14 cellular contexts compared by ENCODE assay signal in genomic region chr20:11178946-11179654, GRCh38.
DNase-seq lines count a peak whose midpoint lies in the region; ATAC-seq and TF ChIP-seq lines count a peak whose summit lies in the region.
"Had no signal": no experiment of that assay in that cellular context is flagged by ENCODE, and none has a peak within 500 bp of the region (broad histone marks: within the 10 kb centered on the region; RNA-seq: fewer than 3 reads in every experiment).

No MANE protein-coding gene starts in this region.

- H3K56ac ChIP-seq in IMR-90 (ENCODE audit: extremely low read depth, insufficient read depth, low read length) = no peak overlapping the region

- TF ChIP-seq CTCF in IMR-90 (conservative IDR thresholded peaks at IDR 0.05; ENCODE audit: low read depth, low read length) = no peak
- peak; percentile 37 for TF ChIP-seq CTCF in brain microvascular endothelial cell (IDR thresholded peaks at IDR 0.05; ENCODE audit: low read depth, low read length, missing control alignments)

- H3K27me3 ChIP-seq in IMR-90 (ENCODE audit: control insufficient read depth, insufficient read depth, low read length) = no peaks in the 10 kb centered on the region
- no peaks in the 10 kb centered on the region for H3K27me3 ChIP-seq in brain microvascular endothelial cell (replicated peaks)
- H3K27me3 ChIP-seq: BLaER1 treated with 17β-estradiol and CSF1 and Interleukin-3, amounts not matched to agents 10 nM and 100 nM had no signal

- ATAC-seq in IMR-90 (ENCODE audit: low read depth) = peak; percentile 86
- no peak for ATAC-seq in GM21381 (IDR thresholded peaks at IDR 0.05; ENCODE audit: unreplicated experiment)
- no peak for ATAC-seq in HG03135 (IDR thresholded peaks at IDR 0.05; ENCODE audit: unreplicated experiment)

- H3K4me3 ChIP-seq in IMR-90 (ENCODE audit: insufficient read depth, low read depth, low read length) = no peak overlapping the region
- H3K4me3 ChIP-seq in brain microvascular endothelial cell (ENCODE audit: low read depth, low read length) = no peak overlapping the region
- H3K4me3 ChIP-seq: BLaER1 treated with 17β-estradiol and CSF1 and Interleukin-3, amounts not matched to agents 10 nM and 100 nM had no signal

- H2AK5ac ChIP-seq in IMR-90 (ENCODE audit: low read depth, low read length) = no peak overlapping the region

- intact Hi-C loops in IMR-90 (cut with micrococcal nuclease) = no loop called here
- intact Hi-C loops in activated T-helper 2 cell treated with anti-CD3 and anti-CD28 coated beads, Interferon-gamma antibody, Interleukin-2, Interleukin-4, amounts not matched to agents 10 μg/mL and 5 μg/mL and 100 μg/mL, durations not matched to agents 14 hours and 24 hours and 36 hours (cut with micrococcal nuclease) = no loop called here

- H3K9me3 Mint-ChIP-seq in activated T-helper 2 cell treated with anti-CD3 and anti-CD28 coated beads, Interferon-gamma antibody, Interleukin-2, Interleukin-4, amounts not matched to agents 10 μg/mL and 5 μg/mL and 100 μg/mL, durations not matched to agents 14 hours and 24 hours and 36 hours = peaks cover 3% of the 10 kb centered on the region
- H3K9me3 Mint-ChIP-seq: activated T-helper 1 cell treated with anti-CD3 and anti-CD28 coated beads, Interleukin-12 subunit alpha, Interleukin-12 subunit beta, Interleukin-2, Interleukin-4 antibody, amounts not matched to agents 30 ng/mL and 10 ng/mL and 1 ng/mL, durations not matched to agents 14 hours and 24 hours and 36 hours had no signal

- H2BK20ac ChIP-seq in IMR-90 (ENCODE audit: low read depth, low read length) = no peak overlapping the region; the same call in 1 of the 2 replicates

- H2BK5ac ChIP-seq in IMR-90 (ENCODE audit: low read depth, low read length, poor library complexity, severe bottlenecking) = no peak overlapping the region

- TF ChIP-seq POLR2A in IMR-90 (IDR thresholded peaks at IDR 0.05; ENCODE audit: low read depth, low read length) = no peak

- no peak overlapping the region for H3K9ac ChIP-seq in IMR-90 (ENCODE audit: low read depth, low read length)
- H3K9ac ChIP-seq: BLaER1 treated with 17β-estradiol and CSF1 and Interleukin-3, amounts not matched to agents 10 nM and 100 nM had no signal

- in situ Hi-C loops in IMR-90 (cut with MboI; ENCODE audit: low sequenced_read_pairs) = no loop called here
- in situ Hi-C loops in brain microvascular endothelial cell (cut with HindIII; ENCODE audit: low pct_ligation_motif_present, low sequenced_read_pairs) = no loop called here

- no peaks in the 10 kb centered on the region for H3K27me3 Mint-ChIP-seq in activated T-helper 2 cell treated with anti-CD3 and anti-CD28 coated beads, Interferon-gamma antibody, Interleukin-2, Interleukin-4, amounts not matched to agents 10 μg/mL and 5 μg/mL and 100 μg/mL, durations not matched to agents 14 hours and 24 hours and 36 hours (ENCODE audit: low read depth)
- H3K27me3 Mint-ChIP-seq: activated B cell treated with CpG ODN at 0.5 μM for 24 hours; dendritic cell treated with granulocyte-macrophage colony-stimulating factor and Interleukin-4, amounts not matched to agents 40 ng/mL and 50 ng/mL, for 4 days had no signal

- no peaks in the 10 kb centered on the region for H3K9me1 ChIP-seq in IMR-90 (ENCODE audit: insufficient read depth, low read length)

- no peak for TF ChIP-seq RAD21 in IMR-90 (IDR thresholded peaks at IDR 0.05; ENCODE audit: low read length)

- H4K91ac ChIP-seq in IMR-90 (ENCODE audit: insufficient read depth, low read depth, low read length) = no peak overlapping the region

- no peak overlapping the region for H4K5ac ChIP-seq in IMR-90 (ENCODE audit: low read depth, low read length)

- H2AK9ac ChIP-seq in IMR-90 (replicated peaks; ENCODE audit: low read depth, low read length, poor library complexity) = no peak overlapping the region

- no peak overlapping the region for H3K18ac ChIP-seq in IMR-90 (ENCODE audit: low read depth, low read length)

- H3K9me3 ChIP-seq in IMR-90 (ENCODE audit: control insufficient read depth, insufficient read depth, low read length) = 0 out of 2 replicates have a peak, but pooled peaks cover 2% of the 10 kb centered on the region

- peak overlapping the region; percentile 9; the same call in 1 of the 2 replicates for H2BK120ac ChIP-seq in IMR-90 (ENCODE audit: low read depth, low read length)

- H2BK15ac ChIP-seq in IMR-90 (ENCODE audit: low read depth, low read length) = peak overlapping the region; percentile 33; the same call in 1 of the 3 replicates

- no peaks in the 10 kb centered on the region for H4K20me1 ChIP-seq in IMR-90 (ENCODE audit: insufficient read depth, low read length)
- H4K20me1 ChIP-seq: BLaER1 treated with 17β-estradiol and CSF1 and Interleukin-3, amounts not matched to agents 10 nM and 100 nM had no signal

- H4K8ac ChIP-seq in IMR-90 (ENCODE audit: low read depth in 2 of 2, low read length in 2 of 2) = 0 out of 4 replicates have a peak overlapping the region, but pooled peaks of 1 of the 2 experiments have one; percentile 34

- no peak overlapping the region for H3K4me2 ChIP-seq in IMR-90 (ENCODE audit: low read depth, low read length)
- H3K4me2 ChIP-seq: BLaER1 treated with 17β-estradiol and CSF1 and Interleukin-3, amounts not matched to agents 10 nM and 100 nM had no signal

- no peak overlapping the region for H3K4me3 Mint-ChIP-seq in activated T-helper 2 cell treated with anti-CD3 and anti-CD28 coated beads, Interferon-gamma antibody, Interleukin-2, Interleukin-4, amounts not matched to agents 10 μg/mL and 5 μg/mL and 100 μg/mL, durations not matched to agents 14 hours and 24 hours and 36 hours (ENCODE audit: low read depth)
- H3K4me3 Mint-ChIP-seq: activated B cell treated with CpG ODN at 0.5 μM for 24 hours; activated T-helper 1 cell treated with anti-CD3 and anti-CD28 coated beads, Interleukin-12 subunit alpha, Interleukin-12 subunit beta, Interleukin-2, Interleukin-4 antibody, amounts not matched to agents 30 ng/mL and 10 ng/mL and 1 ng/mL, durations not matched to agents 14 hours and 24 hours and 36 hours; dendritic cell treated with granulocyte-macrophage colony-stimulating factor and Interleukin-4, amounts not matched to agents 40 ng/mL and 50 ng/mL, for 4 days had no signal

- no peak overlapping the region for H3K27ac ChIP-seq in IMR-90 (ENCODE audit: insufficient read depth, low read length)
- peak overlapping the region; percentile 62 for H3K27ac ChIP-seq in brain microvascular endothelial cell
- H3K27ac ChIP-seq: BLaER1 treated with 17β-estradiol and CSF1 and Interleukin-3, amounts not matched to agents 10 nM and 100 nM; HL-60 had no signal

- H2AFZ ChIP-seq in IMR-90 (replicated peaks; ENCODE audit: low read length, poor library complexity) = no peak overlapping the region

- no CpG with 5 or more reads among the region's 3 CpGs for WGBS in IMR-90 (ENCODE audit: extremely low coverage in 2 of 2, insufficient read length in 1 of 2), 2 experiments

- no peak overlapping the region for H3K27ac Mint-ChIP-seq in activated T-helper 2 cell treated with anti-CD3 and anti-CD28 coated beads, Interferon-gamma antibody, Interleukin-2, Interleukin-4, amounts not matched to agents 10 μg/mL and 5 μg/mL and 100 μg/mL, durations not matched to agents 14 hours and 24 hours and 36 hours
- H3K27ac Mint-ChIP-seq: activated B cell treated with CpG ODN at 0.5 μM for 24 hours; activated T-helper 1 cell treated with anti-CD3 and anti-CD28 coated beads, Interleukin-12 subunit alpha, Interleukin-12 subunit beta, Interleukin-2, Interleukin-4 antibody, amounts not matched to agents 30 ng/mL and 10 ng/mL and 1 ng/mL, durations not matched to agents 14 hours and 24 hours and 36 hours; dendritic cell treated with granulocyte-macrophage colony-stimulating factor and Interleukin-4, amounts not matched to agents 40 ng/mL and 50 ng/mL, for 4 days had no signal

- no peak overlapping the region for H3K4ac ChIP-seq in IMR-90 (ENCODE audit: low read depth, low read length)

- dilution Hi-C loops in IMR-90 (cut with HindIII; ENCODE audit: low sequenced_read_pairs, unreplicated experiment) = no loop called here

- CTCF ChIA-PET in IMR-90 (lab: Yijun Ruan, JAX) = no interaction called here

- no peak overlapping the region for H3K23ac ChIP-seq in IMR-90 (ENCODE audit: low read depth, low read length)

- no peak overlapping the region for H3K14ac ChIP-seq in IMR-90 (replicated peaks; ENCODE audit: low read depth, low read length)

- peaks cover 2% of the 10 kb centered on the region; the same call in 1 of the 2 replicates for H3K4me1 ChIP-seq in IMR-90 (ENCODE audit: control insufficient read depth, insufficient read depth, low read length)

- DNase-seq in AG08396 (ENCODE audit: low spot score) = peak; percentile 29
- DNase-seq in IMR-90 = peak; percentile 88
- peak; percentile 72 for DNase-seq in brain microvascular endothelial cell
- peak; percentile 98 for DNase-seq in kidney tubule cell (ENCODE audit: low spot score)
- DNase-seq in activated T-helper 2 cell treated with anti-CD3 and anti-CD28 coated beads, Interferon-gamma antibody, Interleukin-2, Interleukin-4, amounts not matched to agents 10 μg/mL and 5 μg/mL and 100 μg/mL, durations not matched to agents 14 hours and 24 hours and 36 hours (ENCODE audit: low spot score) = no peak
- DNase-seq in SHP77 treated with DMSO at 0.1 percent for 48 hours (lab: John Stamatoyannopoulos, UW) = no peak
- DNase-seq: activated B cell treated with CpG ODN at 0.5 μM for 24 hours, NCI-H1694 treated with DMSO at 0.1 percent for 48 hours had no signal

- no TSS peak for BruUV-seq in IMR-90 (replicated peaks; lab: Mats Ljungman, UMichigan)

- POLR2A ChIA-PET in IMR-90 (lab: Charles Lee; ENCODE audit: unreplicated experiment) = interaction anchor here (0.6 to 0.7 kb wide), 2 partner anchors 29 to 1996 kb away, joined by 3 read pairs; no protein-coding TSS in a partner anchor

- no peaks in the 10 kb centered on the region for H3K4me1 Mint-ChIP-seq in activated T-helper 2 cell treated with anti-CD3 and anti-CD28 coated beads, Interferon-gamma antibody, Interleukin-2, Interleukin-4, amounts not matched to agents 10 μg/mL and 5 μg/mL and 100 μg/mL, durations not matched to agents 14 hours and 24 hours and 36 hours (ENCODE audit: low read depth)
- H3K4me1 Mint-ChIP-seq: activated B cell treated with CpG ODN at 0.5 μM for 24 hours had no signal

- H3K36me3 ChIP-seq in IMR-90 (ENCODE audit: control insufficient read depth, insufficient read depth, low read length) (no peaks in the 10 kb centered on the region), brain microvascular endothelial cell (replicated peaks) (no peaks in the 10 kb centered on the region)
- H3K36me3 ChIP-seq: BLaER1 treated with 17β-estradiol and CSF1 and Interleukin-3, amounts not matched to agents 10 nM and 100 nM had no signal

- H3K79me1 ChIP-seq in IMR-90 (ENCODE audit: low read depth in 1 of 2, low read length in 2 of 2) = no peaks in the 10 kb centered on the region

- no peaks in the 10 kb centered on the region for H3K36me3 Mint-ChIP-seq in activated T-helper 2 cell treated with anti-CD3 and anti-CD28 coated beads, Interferon-gamma antibody, Interleukin-2, Interleukin-4, amounts not matched to agents 10 μg/mL and 5 μg/mL and 100 μg/mL, durations not matched to agents 14 hours and 24 hours and 36 hours (ENCODE audit: low read depth)

TF ChIP-seq in IMR-90, 13 proteins besides CTCF, POLR2A, EP300 and RAD21 (continues in another document):
- TF ChIP-seq BHLHE40 (IDR thresholded peaks at IDR 0.05; ENCODE audit: low read depth, low read length) (no peak), NFE2L2 (IDR thresholded peaks at IDR 0.05; ENCODE audit: low read depth, low read length) (no peak), MAZ (IDR thresholded peaks at IDR 0.05; ENCODE audit: borderline replicate concordance, low read depth, low read length) (no peak)

Comparison
In these comparisons a context has a peak if more than half of its experiments do, and no peak if none do; other contexts are left out.
1. DNase-seq: peak in AG08396 (single experiment), IMR-90 (single experiment), brain microvascular endothelial cell (single experiment) and kidney tubule cell (single experiment); none in activated T-helper 2 cell treated with anti-CD3 and anti-CD28 coated beads, Interferon-gamma antibody, Interleukin-2, Interleukin-4, amounts not matched to agents 10 μg/mL and 5 μg/mL and 100 μg/mL, durations not matched to agents 14 hours and 24 hours and 36 hours (single experiment) and SHP77 treated with DMSO at 0.1 percent for 48 hours (single experiment).